Comparison of ENCODE assay signal across 28 cellular contexts in the genomic region with DNA sequence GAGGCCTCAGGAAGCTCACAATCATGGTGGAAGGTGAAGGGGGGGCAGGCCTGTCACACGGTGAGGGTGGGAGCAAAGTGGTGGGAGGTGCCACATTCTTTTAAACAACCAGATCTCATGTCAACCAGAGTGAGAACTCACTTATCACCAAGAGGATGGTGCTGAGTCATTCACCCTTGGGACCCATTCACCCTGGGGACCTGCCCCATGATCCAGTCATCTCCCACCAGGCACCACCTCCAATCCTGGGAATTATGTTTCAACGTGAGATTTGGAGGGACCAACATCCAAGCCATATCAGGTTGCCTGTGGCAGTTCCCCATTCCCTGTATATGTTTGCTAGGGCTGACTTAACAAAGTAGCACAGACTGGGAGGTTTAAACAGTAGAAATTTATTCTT.
"Had no signal": no experiment of that assay in that cellular context is flagged by ENCODE, and none has a peak within 500 bp of the region (broad histone marks: within the 10 kb centered on the region; RNA-seq: fewer than 3 reads in every experiment).

No MANE protein-coding gene starts in this region.

- H3K4me1 ChIP-seq: colonic mucosa, esophagus squamous epithelium, foreskin keratinocyte, gastrocnemius medialis, gastroesophageal sphincter, heart right ventricle had no signal

- H2AFZ ChIP-seq: hepatocyte had no signal

- H3K4me2 ChIP-seq: hepatocyte had no signal

- H3K4me3 ChIP-seq: colonic mucosa, coronary artery, dorsolateral prefrontal cortex, esophagus squamous epithelium, gastrocnemius medialis, gastroesophageal sphincter, heart left ventricle, heart right ventricle, hepatocyte had no signal

- ATAC-seq: effector memory CD8-positive, alpha-beta T cell; esophagus mucosa; foreskin keratinocyte; gastrocnemius medialis; gastroesophageal sphincter; heart left ventricle; heart right ventricle had no signal

- DNase-seq: colonic mucosa; cortex of kidney; dermis blood vessel endothelial cell; dorsolateral prefrontal cortex; effector CD4-positive, alpha-beta T cell; effector CD8-positive, alpha-beta T cell; effector memory CD4-positive, alpha-beta T cell; effector memory CD8-positive, alpha-beta T cell; endodermal cell; erythroblast; esophagus squamous epithelium; foreskin fibroblast; foreskin keratinocyte; foreskin melanocyte; gastrocnemius medialis; glutamatergic neuron; head of caudate nucleus; heart left ventricle; heart right ventricle; hippocampal formation had no signal

- H3K27me3 ChIP-seq: colonic mucosa, esophagus squamous epithelium, foreskin keratinocyte, gastrocnemius medialis, gastroesophageal sphincter, heart right ventricle, hepatocyte had no signal

- H3K9me3 ChIP-seq: colonic mucosa, esophagus squamous epithelium, gastrocnemius medialis, gastroesophageal sphincter, heart left ventricle had no signal

- H3K27ac ChIP-seq: colonic mucosa, coronary artery, dorsolateral prefrontal cortex, epithelial cell of prostate, esophagus squamous epithelium, foreskin keratinocyte, gastrocnemius medialis, gastroesophageal sphincter, heart left ventricle, heart right ventricle, hepatocyte had no signal

- H3K36me3 ChIP-seq: colonic mucosa, esophagus squamous epithelium, gastrocnemius medialis, gastroesophageal sphincter, heart left ventricle, heart right ventricle had no signal

- H3K79me2 ChIP-seq: hepatocyte had no signal

- FAIRE-seq: endometrium, endothelial cell of umbilical vein, frontal cortex had no signal
